Comparison of ENCODE assay signal across 13 cellular contexts in genomic region chr15:67164401-67164791, GRCh38.
A peak's percentile ranks its signal among the peaks of the same experiment; 100 is the strongest.
DNase-seq lines count a peak whose midpoint lies in the region; ATAC-seq and TF ChIP-seq lines count a peak whose summit lies in the region.
"Had no signal": no experiment of that assay in that cellular context is flagged by ENCODE, and none has a peak within 500 bp of the region (broad histone marks: within the 10 kb centered on the region; RNA-seq: fewer than 3 reads in every experiment).

No MANE protein-coding gene starts in this region.

- peaks cover 74% of the 10 kb centered on the region for H3K4me1 ChIP-seq in ACC112 (ENCODE audit: control insufficient read depth, insufficient read depth, low read length, unreplicated experiment)
- peaks cover 26% of the 10 kb centered on the region for H3K4me1 ChIP-seq in HUES64 (ENCODE audit: insufficient read depth, low read length)
- peaks cover 6 to 40% of the 10 kb centered on the region in 2 donors for H3K4me1 ChIP-seq in esophagus (ENCODE audit: control insufficient read depth in 2 of 2, insufficient read depth in 2 of 2, low read length in 1 of 2)
- H3K4me1 ChIP-seq in trophoblast cell (ENCODE audit: control insufficient read depth in 1 of 2, insufficient read depth in 2 of 2, low read length in 2 of 2): peaks cover 11 to 14% of the 10 kb centered on the region in 2 experiments
- H3K4me1 ChIP-seq in transverse colon: peaks cover 0 to 31% (median 15%) of the 10 kb centered on the region in 4 donors

- no peak overlapping the region for H4K91ac ChIP-seq in trophoblast cell (ENCODE audit: low read depth, low read length)

- ATAC-seq in HG02610 (IDR thresholded peaks at IDR 0.05; ENCODE audit: unreplicated experiment): no peak
- no peak for ATAC-seq in HG03378 (IDR thresholded peaks at IDR 0.05; ENCODE audit: unreplicated experiment)

- H4K12ac ChIP-seq in trophoblast cell (ENCODE audit: low read depth, low read length): no peak overlapping the region

- no peak overlapping the region for H3K4me2 ChIP-seq in trophoblast cell (ENCODE audit: low read length)

- H3K9me3 ChIP-seq in HUES64 (ENCODE audit: insufficient read depth, low read depth, low read length) (no peaks in the 10 kb centered on the region), esophagus (ENCODE audit: control insufficient read depth in 2 of 2, insufficient read depth in 1 of 2, low read depth in 1 of 2, low read length in 1 of 2) (no peaks in the 10 kb centered on the region), trophoblast cell (ENCODE audit: insufficient read depth, low read depth, low read length) (no peaks in the 10 kb centered on the region), transverse colon (no peaks in the 10 kb centered on the region)

- no peak overlapping the region for H2BK5ac ChIP-seq in trophoblast cell (ENCODE audit: low read depth, low read length, poor library complexity)

- DNase-seq in mesenteric fat pad (ENCODE audit: low spot score): peak; percentile 55
- DNase-seq in trophoblast cell: no peak
- DNase-seq in transverse colon: no peak
- DNase-seq: activated CD4-positive, alpha-beta T cell treated with anti-CD3 and anti-CD28 coated beads for 48 hours; activated naive CD4-positive, alpha-beta T cell; GDM1; NCI-H1694 treated with DMSO at 0.1 percent for 48 hours; retina had no signal

- no peak overlapping the region for H3K4me3 ChIP-seq in ACC112 (ENCODE audit: low read depth, low read length)
- no peak overlapping the region for H3K4me3 ChIP-seq in HUES64 (ENCODE audit: low read length)
- no peak overlapping the region for H3K4me3 ChIP-seq in esophagus (ENCODE audit: low read depth in 1 of 2, low read length in 2 of 2)
- no peak overlapping the region for H3K4me3 ChIP-seq in trophoblast cell (ENCODE audit: low read depth, low read length)
- no peak overlapping the region for H3K4me3 ChIP-seq in transverse colon

- H3K36me3 ChIP-seq in ACC112 (ENCODE audit: insufficient read depth, low read length): peaks cover 39% of the 10 kb centered on the region
- peaks cover 18% of the 10 kb centered on the region for H3K36me3 ChIP-seq in HUES64 (ENCODE audit: insufficient read depth, low read length)
- H3K36me3 ChIP-seq in esophagus (ENCODE audit: control insufficient read depth in 2 of 2, insufficient read depth in 2 of 2, low read length in 1 of 2): peaks cover 0 to 19% of the 10 kb centered on the region in 2 donors
- H3K36me3 ChIP-seq in trophoblast cell (ENCODE audit: control insufficient read depth in 1 of 2, insufficient read depth in 2 of 2, low read length in 2 of 2): peaks cover 41 to 44% of the 10 kb centered on the region in 2 experiments
- no peaks in the 10 kb centered on the region for H3K36me3 ChIP-seq in transverse colon

- no peak for TF ChIP-seq POLR2A in transverse colon (IDR thresholded peaks at IDR 0.05)

- no peak overlapping the region for H3K23ac ChIP-seq in trophoblast cell (ENCODE audit: low read length)

- H3K27ac ChIP-seq in ACC112 (ENCODE audit: low read depth, low read length) (peak overlapping the region; percentile 91), HUES64 (ENCODE audit: low read depth, low read length) (peak overlapping the region; percentile 90; the same call in 1 of the 2 replicates), esophagus (ENCODE audit: low read depth in 2 of 2, low read length in 1 of 2) (peak overlapping the region; percentile 55 to 97), trophoblast cell (ENCODE audit: low read depth, low read length) (no peak overlapping the region), transverse colon (peak overlapping the region in 1 of 4 donors; percentile 1)

- TF ChIP-seq EP300 in transverse colon (IDR thresholded peaks at IDR 0.05; ENCODE audit: low read depth): no peak

- H3K9ac ChIP-seq in HUES64 (ENCODE audit: low read depth, low read length): no peak overlapping the region
- no peak overlapping the region for H3K9ac ChIP-seq in trophoblast cell (ENCODE audit: low read length)

- H3K79me2 ChIP-seq in ACC112 (ENCODE audit: control insufficient read depth, insufficient read depth, low read length, unreplicated experiment) (peaks cover 64% of the 10 kb centered on the region), trophoblast cell (ENCODE audit: control insufficient read depth, insufficient read depth, low read length, poor library complexity) (peaks cover 3% of the 10 kb centered on the region)

- intact Hi-C loops in transverse colon (cut with DNase I; ENCODE audit: low total_unique reads): no loop called here

- in situ Hi-C loops in transverse colon (cut with MboI; ENCODE audit: low pct_ligation_motif_present in 1 of 4, low pct_unique_long_range_greater_than_20kb in 1 of 4, low sequenced_read_pairs in 3 of 4): no loop called here

- H3K4ac ChIP-seq in trophoblast cell (ENCODE audit: low read depth, low read length): no peak overlapping the region

- H3K18ac ChIP-seq in trophoblast cell (ENCODE audit: low read length): no peak overlapping the region

- H3K79me1 ChIP-seq in trophoblast cell (ENCODE audit: low read length): peaks cover 9% of the 10 kb centered on the region

- TF ChIP-seq CTCF in transverse colon (IDR thresholded peaks at IDR 0.05): no peak

- WGBS in HUES64: 71% methylated on average over 5 of the region's 5 CpGs
- WGBS in esophagus, 2 donors: 52 to 54% methylated on average over 5 of the region's 5 CpGs
- no CpG with 5 or more reads among the region's 5 CpGs for WGBS in trophoblast cell (ENCODE audit: extremely low coverage, insufficient coverage, insufficient read length)
- WGBS in transverse colon (ENCODE audit: low coverage in 1 of 2), 2 donors: 56% methylated on average over 5 of the region's 5 CpGs; no CpG with 5 or more reads in 1 of the 2 donors

- H2BK12ac ChIP-seq in trophoblast cell (ENCODE audit: low read length): no peak overlapping the region

- no peak overlapping the region for H2AK5ac ChIP-seq in trophoblast cell (ENCODE audit: low read length)

- H3K27me3 ChIP-seq in ACC112 (ENCODE audit: insufficient read depth, low read length) (no peaks in the 10 kb centered on the region), HUES64 (ENCODE audit: insufficient read depth, low read length) (no peaks in the 10 kb centered on the region), esophagus (ENCODE audit: control insufficient read depth in 1 of 2, insufficient read depth in 2 of 2, low read length in 2 of 2) (no peaks in the 10 kb centered on the region), trophoblast cell (ENCODE audit: insufficient read depth, low read length) (no peaks in the 10 kb centered on the region), transverse colon (no peaks in the 10 kb centered on the region)

- H3K14ac ChIP-seq in trophoblast cell (ENCODE audit: low read length): no peak overlapping the region

- no peak overlapping the region for H2AFZ ChIP-seq in ACC112 (ENCODE audit: low read length, unreplicated experiment)
- no peak overlapping the region for H2AFZ ChIP-seq in trophoblast cell (ENCODE audit: insufficient read depth, low read length, poor library complexity)

- H2BK120ac ChIP-seq in trophoblast cell (ENCODE audit: insufficient read depth, low read length, poor library complexity): no peak overlapping the region

- H4K8ac ChIP-seq in trophoblast cell (ENCODE audit: low read depth, low read length): no peak overlapping the region
